ENCODE assay signal across 8 cellular contexts in genomic region chr1:230066466-230067404, GRCh38. TPM values are rescaled to one million over a fixed set of nuclear protein-coding genes. Genes with fewer than 3 reads are reported as not detected.
DNase-seq lines count a peak whose midpoint lies in the region; ATAC-seq, FAIRE-seq and TF ChIP-seq lines count a peak whose summit lies in the region.

Gene GALNT2, plus strand, starts transcription at chr1:230067238. Its CDS starts 43 bp downstream, at chr1:230067281.

- H3K36me3 Mint-ChIP-seq in activated T-helper 2 cell treated with anti-CD3 and anti-CD28 coated beads, Interferon-gamma antibody, Interleukin-2, Interleukin-4, amounts not matched to agents 10 μg/mL and 5 μg/mL and 100 μg/mL, durations not matched to agents 14 hours and 24 hours and 36 hours (ENCODE audit: low read depth), result peaks cover 3% of the 10 kb centered on the region
- H3K36me3 Mint-ChIP-seq in natural killer cell, result no peaks in the 10 kb centered on the region

- peaks cover 3% of the 10 kb centered on the region; the same call in 1 of the 2 replicates for H3K9me3 ChIP-seq in Loucy (ENCODE audit: insufficient read depth, low read depth, low read length)

- FAIRE-seq in H54 (lab: Jason Lieb, UNC), result no peak

- peak within 1 kb of the TSS; percentile 89 for H3K4me3 Mint-ChIP-seq in activated T-helper 2 cell treated with anti-CD3 and anti-CD28 coated beads, Interferon-gamma antibody, Interleukin-2, Interleukin-4, amounts not matched to agents 10 μg/mL and 5 μg/mL and 100 μg/mL, durations not matched to agents 14 hours and 24 hours and 36 hours (ENCODE audit: low read depth)
- peak within 1 kb of the TSS; percentile 91 for H3K4me3 Mint-ChIP-seq in natural killer cell

- peaks cover 32% of the 10 kb centered on the region for H3K4me1 Mint-ChIP-seq in activated T-helper 2 cell treated with anti-CD3 and anti-CD28 coated beads, Interferon-gamma antibody, Interleukin-2, Interleukin-4, amounts not matched to agents 10 μg/mL and 5 μg/mL and 100 μg/mL, durations not matched to agents 14 hours and 24 hours and 36 hours (ENCODE audit: low read depth)
- peaks cover 31 to 33% of the 10 kb centered on the region in 2 donors for H3K4me1 Mint-ChIP-seq in natural killer cell

- peak; percentile 88 to 97 (median 90) for ATAC-seq in natural killer cell

- H3F3A ChIP-seq in Loucy (ENCODE audit: low read depth), result peaks cover 9% of the 10 kb centered on the region

- no peaks in the 10 kb centered on the region for H3K27me3 ChIP-seq in Loucy (ENCODE audit: insufficient read depth, low read length, poor library complexity, severe bottlenecking)

- peaks cover 37% of the 10 kb centered on the region for H3K4me1 ChIP-seq in Loucy (ENCODE audit: insufficient read depth, low read length, poor library complexity, severe bottlenecking)

- no peaks in the 10 kb centered on the region for H3K9me2 ChIP-seq in Loucy (replicated peaks; ENCODE audit: low read depth, low read length)

- TF ChIP-seq CTCF in Loucy (conservative IDR thresholded peaks at IDR 0.05; ENCODE audit: low read length) (no peak), natural killer cell (IDR thresholded peaks at IDR 0.05) (no peak)

- H3K27ac Mint-ChIP-seq in activated T-helper 2 cell treated with anti-CD3 and anti-CD28 coated beads, Interferon-gamma antibody, Interleukin-2, Interleukin-4, amounts not matched to agents 10 μg/mL and 5 μg/mL and 100 μg/mL, durations not matched to agents 14 hours and 24 hours and 36 hours, result peak within 1 kb of the TSS; percentile 85
- H3K27ac Mint-ChIP-seq in natural killer cell, result peak within 1 kb of the TSS; percentile 85 to 90

- intact Hi-C loops in activated T-helper 2 cell treated with anti-CD3 and anti-CD28 coated beads, Interferon-gamma antibody, Interleukin-2, Interleukin-4, amounts not matched to agents 10 μg/mL and 5 μg/mL and 100 μg/mL, durations not matched to agents 14 hours and 24 hours and 36 hours (cut with micrococcal nuclease), result loop anchor here (1.0 to 5.0 kb wide), 10 partner anchors 18 to 1396 kb away; partner anchors contain the start of genes ARV1 and TTC13
- intact Hi-C loops in natural killer cell (cut with micrococcal nuclease), result loop anchor here (2.0 to 5.0 kb wide), 2 partner anchors 56 to 440 kb away; partner anchors contain the start of genes TAF5L and URB2

- peak within 1 kb of the TSS; percentile 93 for H3K9ac ChIP-seq in Loucy (ENCODE audit: low read depth, low read length, poor library complexity, severe bottlenecking)

- TF ChIP-seq POLR2A in H54 (IDR thresholded peaks at IDR 0.05; ENCODE audit: low read depth, low read length), result peak; percentile 88
- peak; percentile 64 for TF ChIP-seq POLR2A in Raji (IDR thresholded peaks at IDR 0.05; ENCODE audit: insufficient read depth, low read depth, low read length)

- peaks cover 47% of the 10 kb centered on the region for H3K79me2 ChIP-seq in Loucy (ENCODE audit: insufficient read depth, low read length)

- no peaks in the 10 kb centered on the region for H3K36me3 ChIP-seq in Loucy (ENCODE audit: insufficient read depth, low read length)

- H3K9me3 Mint-ChIP-seq in activated T-helper 2 cell treated with anti-CD3 and anti-CD28 coated beads, Interferon-gamma antibody, Interleukin-2, Interleukin-4, amounts not matched to agents 10 μg/mL and 5 μg/mL and 100 μg/mL, durations not matched to agents 14 hours and 24 hours and 36 hours, result peaks cover 17% of the 10 kb centered on the region
- no peaks in the 10 kb centered on the region for H3K9me3 Mint-ChIP-seq in natural killer cell

- DNase-seq in ELF-1 (ENCODE audit: low read depth, low spot score) (peak; percentile 85), H54 (ENCODE audit: insufficient read length, low spot score) (peak; percentile 88), fibroblast of peridontal ligament (ENCODE audit: extremely low read depth) (peak; percentile 59), natural killer cell (peak; percentile 88)
- peak; percentile 87 for DNase-seq in activated T-helper 2 cell treated with anti-CD3 and anti-CD28 coated beads, Interferon-gamma antibody, Interleukin-2, Interleukin-4, amounts not matched to agents 10 μg/mL and 5 μg/mL and 100 μg/mL, durations not matched to agents 14 hours and 24 hours and 36 hours (ENCODE audit: low spot score)
- peak; percentile 80 to 92 (median 84) for DNase-seq in stimulated activated naive CD4-positive, alpha-beta T cell (lab: John Stamatoyannopoulos, UW)

- H4K20me1 ChIP-seq in Loucy (ENCODE audit: insufficient read depth, low read length, poor library complexity, severe bottlenecking), result peaks cover 42% of the 10 kb centered on the region

- H2AFZ ChIP-seq in Loucy (ENCODE audit: low read length), result peak within 1 kb of the TSS; percentile 94

- H3K4me2 ChIP-seq in Loucy (ENCODE audit: low read depth, low read length, poor library complexity, severe bottlenecking), result peak within 1 kb of the TSS; percentile 99

- peaks cover 6% of the 10 kb centered on the region for H3K27me3 Mint-ChIP-seq in activated T-helper 2 cell treated with anti-CD3 and anti-CD28 coated beads, Interferon-gamma antibody, Interleukin-2, Interleukin-4, amounts not matched to agents 10 μg/mL and 5 μg/mL and 100 μg/mL, durations not matched to agents 14 hours and 24 hours and 36 hours (ENCODE audit: low read depth)
- peaks cover 0 to 4% of the 10 kb centered on the region in 2 donors for H3K27me3 Mint-ChIP-seq in natural killer cell (ENCODE audit: low read depth in 2 of 2)

- peak within 1 kb of the TSS; percentile 91 for H3K4me3 ChIP-seq in Loucy (ENCODE audit: low read length, poor library complexity, severe bottlenecking)

RNA-seq across cellular contexts. Expression of gene GALNT2, which starts in this region (rescaled TPM):
- total RNA-seq in activated T-helper 2 cell treated with anti-CD3 and anti-CD28 coated beads, Interferon-gamma antibody, Interleukin-2, Interleukin-4, amounts not matched to agents 10 μg/mL and 5 μg/mL and 100 μg/mL, durations not matched to agents 14 hours and 24 hours and 36 hours, result 58.9 and 59.3 TPM in 2 replicates
- total RNA-seq in natural killer cell, result 10 to 100 TPM; 31.2 to 53.6 (median 47.3) TPM

Comparison
In these comparisons a context has a peak if more than half of its experiments do, and no peak if none do; other contexts are left out.
1. Peak in every context shown above with its lines: DNase-seq, ATAC-seq and H3K4me3 ChIP-seq.